In genomic region chr11:46718155-46719019, GRCh38 we compare ENCODE assay signal across 1 cellular context.
TF ChIP-seq lines count a peak whose summit lies in the region.

No MANE protein-coding gene starts in this region.

TF ChIP-seq in HepG2, 621 proteins besides CTCF, POLR2A, EP300 and RAD21 (continued from another document and continues in another):
- TF ChIP-seq TSC22D2 (CRISPR knock-in tag; IDR thresholded peaks at IDR 0.05; ENCODE audit: borderline replicate concordance) (0 out of 2 replicates have a peak, but pooled peaks have one; percentile 39), NR2F2 (IDR thresholded peaks at IDR 0.05; ENCODE audit: borderline replicate concordance, low read depth) (peak; percentile 92), NFE2 (CRISPR knock-in tag; IDR thresholded peaks at IDR 0.05) (no peak), PRDM15 (CRISPR knock-in tag; IDR thresholded peaks at IDR 0.05) (0 out of 2 replicates have a peak, but pooled peaks have one; percentile 28), RBM22 (optimal IDR thresholded peaks at IDR 0.05; ENCODE audit: low read length) (no peak), POLR2G (IDR thresholded peaks at IDR 0.05; ENCODE audit: low read depth, low read length) (0 out of 2 replicates have a peak, but pooled peaks have one; percentile 49), ZNF337 (CRISPR knock-in tag; IDR thresholded peaks at IDR 0.05; ENCODE audit: borderline replicate concordance, low read depth) (no peak), ZNF788 (CRISPR knock-in tag; IDR thresholded peaks at IDR 0.05; ENCODE audit: borderline replicate concordance) (peak; percentile 93; the same call in 1 of the 2 replicates), MAFF (IDR thresholded peaks at IDR 0.05; ENCODE audit: low read depth, low read length) (no peak), CBX2 (IDR thresholded peaks at IDR 0.05; ENCODE audit: low read depth, low read length) (no peak), CBX2 (CRISPR knock-in tag; IDR thresholded peaks at IDR 0.05; ENCODE audit: low read depth) (no peak), ZNF232 (CRISPR knock-in tag; IDR thresholded peaks at IDR 0.05; ENCODE audit: borderline replicate concordance) (peak; percentile 62; the same call in 1 of the 2 replicates), TCF7L2 (IDR thresholded peaks at IDR 0.05; ENCODE audit: low read depth, low read length) (no peak), TEF (CRISPR knock-in tag; IDR thresholded peaks at IDR 0.05) (no peak), ZNF282 (IDR thresholded peaks at IDR 0.05; ENCODE audit: partially characterized antibody) (no peak), ZNF674 (CRISPR knock-in tag; IDR thresholded peaks at IDR 0.05; ENCODE audit: low read depth) (no peak), ZNF18 (CRISPR knock-in tag; IDR thresholded peaks at IDR 0.05; ENCODE audit: insufficient replicate concordance) (no peak), CSRNP2 (CRISPR knock-in tag; conservative IDR thresholded peaks at IDR 0.05; ENCODE audit: low read depth) (no peak), HDAC1 (CRISPR knock-in tag; IDR thresholded peaks at IDR 0.05) (no peak; the same call in 1 of the 2 replicates), ZNF660 (CRISPR knock-in tag; IDR thresholded peaks at IDR 0.05; ENCODE audit: borderline replicate concordance, low read depth) (no peak), ZNF354B (CRISPR knock-in tag; IDR thresholded peaks at IDR 0.05) (no peak), REXO4 (CRISPR knock-in tag; IDR thresholded peaks at IDR 0.05; ENCODE audit: borderline replicate concordance) (no peak), ATF4 (CRISPR knock-in tag; IDR thresholded peaks at IDR 0.05) (peak in 1 of 2 experiments; percentile 78; a peak in 2 of 4 replicates), ZNF768 (CRISPR knock-in tag; IDR thresholded peaks at IDR 0.05) (no peak; the same call in 1 of the 2 replicates), KAT8 (CRISPR knock-in tag; IDR thresholded peaks at IDR 0.05) (peak; percentile 87), BRD4 (CRISPR knock-in tag; IDR thresholded peaks at IDR 0.05) (peak; percentile 77; the same call in 1 of the 2 replicates), KDM1A (CRISPR knock-in tag; IDR thresholded peaks at IDR 0.05) (peak; percentile 93), KMT2A (CRISPR knock-in tag; IDR thresholded peaks at IDR 0.05) (0 out of 2 replicates have a peak, but pooled peaks have one; percentile 44), POGK (CRISPR knock-in tag; conservative IDR thresholded peaks at IDR 0.05) (peak; percentile 75), ZKSCAN5 (CRISPR knock-in tag; IDR thresholded peaks at IDR 0.05) (peak; percentile 37; the same call in 1 of the 2 replicates), FOXK2 (IDR thresholded peaks at IDR 0.05) (no peak), ZNF207 (IDR thresholded peaks at IDR 0.05; ENCODE audit: borderline replicate concordance) (no peak), PITX1 (CRISPR knock-in tag; IDR thresholded peaks at IDR 0.05) (peak; percentile 93), NR2F1 (CRISPR knock-in tag; IDR thresholded peaks at IDR 0.05) (peak; percentile 80), ZNF83 (CRISPR knock-in tag; IDR thresholded peaks at IDR 0.05; ENCODE audit: borderline replicate concordance) (no peak), SATB2 (CRISPR knock-in tag; IDR thresholded peaks at IDR 0.05) (no peak), IRX3 (CRISPR knock-in tag; IDR thresholded peaks at IDR 0.05; ENCODE audit: borderline replicate concordance, low read depth) (no peak), SMC3 (IDR thresholded peaks at IDR 0.05; ENCODE audit: low read length) (peak; percentile 31; the same call in 1 of the 2 replicates), SMARCE1 (IDR thresholded peaks at IDR 0.05; ENCODE audit: borderline replicate concordance) (no peak)
- TF ChIP-seq, protein P1, sequence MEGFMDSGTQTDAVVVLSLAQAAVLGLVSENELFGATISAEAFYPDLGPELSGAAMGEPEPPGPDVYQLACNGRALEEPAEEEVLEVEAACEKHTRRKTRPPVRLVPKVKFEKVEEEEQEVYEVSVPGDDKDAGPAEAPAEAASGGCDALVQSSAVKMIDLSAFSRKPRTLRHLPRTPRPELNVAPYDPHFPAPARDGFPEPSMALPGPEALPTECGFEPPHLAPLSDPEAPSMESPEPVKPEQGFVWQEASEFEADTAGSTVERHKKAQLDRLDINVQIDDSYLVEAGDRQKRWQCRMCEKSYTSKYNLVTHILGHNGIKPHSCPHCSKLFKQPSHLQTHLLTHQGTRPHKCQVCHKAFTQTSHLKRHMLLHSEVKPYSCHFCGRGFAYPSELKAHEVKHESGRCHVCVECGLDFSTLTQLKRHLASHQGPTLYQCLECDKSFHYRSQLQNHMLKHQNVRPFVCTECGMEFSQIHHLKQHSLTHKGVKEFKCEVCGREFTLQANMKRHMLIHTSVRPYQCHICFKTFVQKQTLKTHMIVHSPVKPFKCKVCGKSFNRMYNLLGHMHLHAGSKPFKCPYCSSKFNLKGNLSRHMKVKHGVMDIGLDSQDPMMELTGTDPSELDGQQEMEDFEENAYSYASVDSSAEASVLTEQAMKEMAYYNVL (CRISPR knock-in tag; IDR thresholded peaks at IDR 0.05; ENCODE audit: borderline replicate concordance) = no peak; the same call in 1 of the 2 replicates
- TF ChIP-seq, protein P2, sequence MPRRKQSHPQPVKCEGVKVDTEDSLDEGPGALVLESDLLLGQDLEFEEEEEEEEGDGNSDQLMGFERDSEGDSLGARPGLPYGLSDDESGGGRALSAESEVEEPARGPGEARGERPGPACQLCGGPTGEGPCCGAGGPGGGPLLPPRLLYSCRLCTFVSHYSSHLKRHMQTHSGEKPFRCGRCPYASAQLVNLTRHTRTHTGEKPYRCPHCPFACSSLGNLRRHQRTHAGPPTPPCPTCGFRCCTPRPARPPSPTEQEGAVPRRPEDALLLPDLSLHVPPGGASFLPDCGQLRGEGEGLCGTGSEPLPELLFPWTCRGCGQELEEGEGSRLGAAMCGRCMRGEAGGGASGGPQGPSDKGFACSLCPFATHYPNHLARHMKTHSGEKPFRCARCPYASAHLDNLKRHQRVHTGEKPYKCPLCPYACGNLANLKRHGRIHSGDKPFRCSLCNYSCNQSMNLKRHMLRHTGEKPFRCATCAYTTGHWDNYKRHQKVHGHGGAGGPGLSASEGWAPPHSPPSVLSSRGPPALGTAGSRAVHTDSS (CRISPR knock-in tag; conservative IDR thresholded peaks at IDR 0.05) = no peak
- TF ChIP-seq, protein P3, sequence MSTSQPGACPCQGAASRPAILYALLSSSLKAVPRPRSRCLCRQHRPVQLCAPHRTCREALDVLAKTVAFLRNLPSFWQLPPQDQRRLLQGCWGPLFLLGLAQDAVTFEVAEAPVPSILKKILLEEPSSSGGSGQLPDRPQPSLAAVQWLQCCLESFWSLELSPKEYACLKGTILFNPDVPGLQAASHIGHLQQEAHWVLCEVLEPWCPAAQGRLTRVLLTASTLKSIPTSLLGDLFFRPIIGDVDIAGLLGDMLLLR (CRISPR knock-in tag; IDR thresholded peaks at IDR 0.05) = no peak
- TF ChIP-seq, protein P4, sequence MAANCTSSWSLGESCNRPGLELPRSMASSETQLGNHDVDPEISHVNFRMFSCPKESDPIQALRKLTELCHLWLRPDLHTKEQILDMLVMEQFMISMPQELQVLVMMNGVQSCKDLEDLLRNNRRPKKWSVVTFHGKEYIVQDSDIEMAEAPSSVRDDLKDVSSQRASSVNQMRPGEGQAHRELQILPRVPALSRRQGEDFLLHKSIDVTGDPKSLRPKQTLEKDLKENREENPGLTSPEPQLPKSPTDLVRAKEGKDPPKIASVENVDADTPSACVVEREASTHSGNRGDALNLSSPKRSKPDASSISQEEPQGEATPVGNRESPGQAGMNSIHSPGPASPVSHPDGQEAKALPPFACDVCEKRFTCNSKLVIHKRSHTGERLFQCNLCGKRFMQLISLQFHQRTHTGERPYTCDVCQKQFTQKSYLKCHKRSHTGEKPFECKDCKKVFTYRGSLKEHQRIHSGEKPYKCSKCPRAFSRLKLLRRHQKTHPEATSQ (CRISPR knock-in tag; IDR thresholded peaks at IDR 0.05; ENCODE audit: borderline replicate concordance) = no peak
